17 cellular contexts compared by ENCODE assay signal in the genomic region with DNA sequence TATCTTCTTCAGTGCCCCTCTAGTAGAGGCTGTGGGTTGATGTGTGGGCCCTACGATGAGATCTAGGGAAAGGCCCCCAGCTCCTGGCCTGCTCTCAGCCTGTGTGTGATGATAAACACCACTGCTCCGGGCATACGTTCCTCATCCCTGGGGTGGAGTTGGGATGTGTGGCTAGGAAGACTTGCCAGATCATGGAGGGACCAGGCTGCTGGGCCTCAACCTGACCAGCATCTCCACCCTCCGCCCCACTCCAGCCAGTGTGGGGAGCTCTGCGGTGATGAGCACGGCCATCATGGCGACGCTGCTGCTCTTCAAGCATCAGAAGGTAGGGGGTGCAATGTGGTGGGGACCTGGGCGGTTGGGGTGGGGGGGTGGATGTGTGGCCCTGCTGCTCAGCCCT.
DNase-seq lines count a peak whose midpoint lies in the region; ATAC-seq, FAIRE-seq and TF ChIP-seq lines count a peak whose summit lies in the region.
"Had no signal": no experiment of that assay in that cellular context is flagged by ENCODE, and none has a peak within 500 bp of the region (broad histone marks: within the 10 kb centered on the region; RNA-seq: fewer than 3 reads in every experiment).

No MANE protein-coding gene starts in this region.

- TF ChIP-seq POLR2A in HepG2 (IDR thresholded peaks at IDR 0.05; ENCODE audit: insufficient read depth in 1 of 2, low read depth in 2 of 2, low read length in 2 of 2) (no peak), right lobe of liver (IDR thresholded peaks at IDR 0.05) (no peak)

- no peaks in the 10 kb centered on the region for H3K36me3 ChIP-seq in SK-N-SH (replicated peaks in 1 of 2; ENCODE audit: control insufficient read depth in 1 of 2, insufficient read depth in 2 of 2, low read length in 1 of 2)
- H3K36me3 ChIP-seq in HepG2 (replicated peaks in 1 of 2; ENCODE audit: control insufficient read depth in 1 of 2, insufficient read depth in 2 of 2, low read length in 2 of 2) = no peaks in the 10 kb centered on the region
- no peaks in the 10 kb centered on the region for H3K36me3 ChIP-seq in right lobe of liver
- no peaks in the 10 kb centered on the region for H3K36me3 ChIP-seq in kidney (ENCODE audit: control insufficient read depth in 1 of 2, insufficient read depth in 2 of 2, low read length in 2 of 2)
- H3K36me3 ChIP-seq: BLaER1, HAP-1 had no signal

- H3K9me2 ChIP-seq in SK-N-SH = no peaks in the 10 kb centered on the region

- no peak overlapping the region for H3K4me2 ChIP-seq in SK-N-SH
- H3K4me2 ChIP-seq in HepG2 (ENCODE audit: low read depth, low read length) = no peak overlapping the region
- H3K4me2 ChIP-seq: A549, BLaER1 had no signal

- H3K4me3 ChIP-seq in SK-N-SH (ENCODE audit: low read depth in 2 of 2, low read length in 1 of 2) (no peak overlapping the region), HepG2 (replicated peaks in 1 of 3; ENCODE audit: insufficient read depth in 1 of 3, low read depth in 2 of 3, low read length in 3 of 3) (no peak overlapping the region), right lobe of liver (no peak overlapping the region), kidney (ENCODE audit: low read length in 2 of 2) (no peak overlapping the region)
- H3K4me3 ChIP-seq: A549, BLaER1, GM23248, HAP-1 had no signal

- in situ Hi-C loops in HepG2 (cut with HindIII; ENCODE audit: extremely low pct_ligation_motif_present, low pct_unique_long_range_greater_than_20kb) = no loop called here
- in situ Hi-C loops in GM13977 (cut with MboI; ENCODE audit: low pct_unique_long_range_greater_than_20kb, low sequenced_read_pairs, unreplicated experiment) = no loop called here

- no peaks in the 10 kb centered on the region for H3F3A ChIP-seq in SK-N-SH (replicated peaks; ENCODE audit: insufficient read depth)

- H3K79me2 ChIP-seq in SK-N-SH (ENCODE audit: insufficient read depth) = no peaks in the 10 kb centered on the region
- H3K79me2 ChIP-seq in HepG2 (ENCODE audit: insufficient read depth, low read length) = no peaks in the 10 kb centered on the region

- TF ChIP-seq EP300 in SK-N-SH (IDR thresholded peaks at IDR 0.05; ENCODE audit: borderline replicate concordance in 1 of 2, low read depth in 1 of 2, low read length in 1 of 2) (no peak), HepG2 (IDR thresholded peaks at IDR 0.05; ENCODE audit: low read depth in 2 of 2, low read length in 2 of 2) (no peak), HepG2 (CRISPR knock-in tag; IDR thresholded peaks at IDR 0.05; ENCODE audit: borderline replicate concordance) (no peak)

- H3K9me3 ChIP-seq in SK-N-SH (no peaks in the 10 kb centered on the region), HepG2 (ENCODE audit: low read length) (no peaks in the 10 kb centered on the region), right lobe of liver (no peaks in the 10 kb centered on the region), kidney (ENCODE audit: control insufficient read depth in 1 of 2, low read length in 2 of 2) (no peaks in the 10 kb centered on the region)
- H3K9me3 ChIP-seq: A549, BLaER1, HAP-1 had no signal

- no peak overlapping the region for H2AFZ ChIP-seq in SK-N-SH (ENCODE audit: low read depth)
- no peak overlapping the region for H2AFZ ChIP-seq in HepG2 (ENCODE audit: low read length)
- H2AFZ ChIP-seq: GM23248 had no signal

- DNase-seq in SK-N-SH (peak; percentile 1), HepG2 (ENCODE audit: low spot score) (no peak), right lobe of liver (no peak), kidney (peak; percentile 50), NCI-H1436 treated with DMSO at 0.1 percent for 48 hours (lab: John Stamatoyannopoulos, UW) (no peak), GM13977 (ENCODE audit: low spot score) (no peak)
- no peak for DNase-seq in activated CD4-positive, CD25-positive, alpha-beta regulatory T cell (lab: John Stamatoyannopoulos, UW)
- DNase-seq: AML-193, DMS79 treated with DMSO at 0.1 percent for 48 hours, GF-D8 had no signal

- H3K4me1 ChIP-seq in SK-N-SH (ENCODE audit: control insufficient read depth in 1 of 2, insufficient read depth in 2 of 2, low read depth in 1 of 2, low read length in 1 of 2) (no peaks in the 10 kb centered on the region), HepG2 (ENCODE audit: insufficient read depth, low read length) (no peaks in the 10 kb centered on the region), right lobe of liver (no peaks in the 10 kb centered on the region), kidney (ENCODE audit: control insufficient read depth in 1 of 2, insufficient read depth in 1 of 2, low read depth in 1 of 2, low read length in 2 of 2) (no peaks in the 10 kb centered on the region)
- H3K4me1 ChIP-seq: A549, BLaER1, HAP-1 had no signal

- CTCF ChIA-PET in SK-N-SH (lab: Yijun Ruan, JAX) (no interaction called here), HepG2 (lab: Yijun Ruan, JAX; ENCODE audit: low intra/inter-chr PET ratio, low total read pairs) (no interaction called here)

- H3K27me3 ChIP-seq in SK-N-SH (ENCODE audit: insufficient read depth) = no peaks in the 10 kb centered on the region
- no peaks in the 10 kb centered on the region for H3K27me3 ChIP-seq in HepG2 (ENCODE audit: control insufficient read depth in 1 of 2, insufficient read depth in 2 of 2, low read length in 2 of 2)
- no peaks in the 10 kb centered on the region for H3K27me3 ChIP-seq in right lobe of liver
- H3K27me3 ChIP-seq: BLaER1 had no signal

- H3K9ac ChIP-seq in SK-N-SH (no peak overlapping the region), HepG2 (ENCODE audit: insufficient read depth, low read depth, low read length) (no peak overlapping the region), kidney (ENCODE audit: low read length in 2 of 2) (no peak overlapping the region)
- H3K9ac ChIP-seq: BLaER1, GM23248 had no signal

- H3K27ac ChIP-seq in SK-N-SH (ENCODE audit: low read depth in 2 of 2, low read length in 1 of 2) = no peak overlapping the region
- no peak overlapping the region for H3K27ac ChIP-seq in HepG2 (ENCODE audit: extremely low read length, insufficient read depth, low read length)
- no peak overlapping the region for H3K27ac ChIP-seq in right lobe of liver
- H3K27ac ChIP-seq in kidney (ENCODE audit: low read depth in 2 of 2, low read length in 2 of 2) = no peak overlapping the region
- H3K27ac ChIP-seq: 22Rv1, A549, BLaER1, GM23248 had no signal

- intact Hi-C loops in HepG2 (cut with micrococcal nuclease; ENCODE audit: unreplicated experiment) (no loop called here), right lobe of liver (cut with DNase I) (no loop called here), kidney (cut with DNase I) (no loop called here)

- TF ChIP-seq CTCF in SK-N-SH (IDR thresholded peaks at IDR 0.05) (no peak), HepG2 (CRISPR knock-in tag; IDR thresholded peaks at IDR 0.05) (no peak), right lobe of liver (IDR thresholded peaks at IDR 0.05) (no peak), kidney (IDR thresholded peaks at IDR 0.05; ENCODE audit: borderline replicate concordance, extremely low read depth, insufficient read depth) (no peak), GM13977 (IDR thresholded peaks at IDR 0.05; ENCODE audit: extremely low read depth, insufficient read depth, missing control alignments) (no peak)

- H4K20me1 ChIP-seq in SK-N-SH (ENCODE audit: insufficient read depth) = no peaks in the 10 kb centered on the region
- no peaks in the 10 kb centered on the region for H4K20me1 ChIP-seq in HepG2 (ENCODE audit: insufficient read depth, low read length)
- H4K20me1 ChIP-seq: BLaER1 had no signal

- FAIRE-seq in HepG2 (lab: Jason Lieb, UNC) = no peak
- FAIRE-seq in kidney (lab: Jason Lieb, UNC) = no peak
- FAIRE-seq: A549, GM18507 had no signal

- 73% methylated on average over 3 of the region's 9 CpGs for WGBS in SK-N-SH (ENCODE audit: low lambda C conversion rate)
- WGBS in HepG2 (ENCODE audit: low lambda C conversion rate) = 61% methylated on average over 8 of the region's 9 CpGs
- 97% methylated on average over 6 of the region's 9 CpGs for WGBS in right lobe of liver (ENCODE audit: insufficient coverage, low coverage, low lambda C conversion rate, missing lambda C conversion rate)

- POLR2A ChIA-PET in SK-N-SH (lab: Yijun Ruan, JAX) = no interaction called here
- POLR2A ChIA-PET in HepG2 (lab: Yijun Ruan, JAX) = no interaction called here

- no peak for ATAC-seq in SK-N-SH treated with all-trans-retinoic acid at 6 μM for 48 hours
- peak; percentile 10; the same call in 2 of the 3 replicates for ATAC-seq in HepG2
- no peak for ATAC-seq in right lobe of liver
- ATAC-seq: A549 had no signal

- no peak for TF ChIP-seq RAD21 in SK-N-SH (IDR thresholded peaks at IDR 0.05; ENCODE audit: low read length)
- TF ChIP-seq RAD21 in HepG2 (CRISPR knock-in tag; IDR thresholded peaks at IDR 0.05) = no peak

- no TSS peak for BruUV-seq in HepG2 (replicated peaks; lab: Mats Ljungman, UMichigan)

TF ChIP-seq in SK-N-SH, 30 proteins besides CTCF, POLR2A, EP300 and RAD21:
- TF ChIP-seq SIN3A (IDR thresholded peaks at IDR 0.05; ENCODE audit: borderline replicate concordance, low read depth, low read length) (no peak), RFX5 (IDR thresholded peaks at IDR 0.05; ENCODE audit: low read length) (no peak), TCF12 (IDR thresholded peaks at IDR 0.05) (no peak), RCOR1 (IDR thresholded peaks at IDR 0.05; ENCODE audit: low read length) (no peak), NRF1 (IDR thresholded peaks at IDR 0.05; ENCODE audit: low read depth, low read length) (no peak)

TF ChIP-seq in SK-N-SH treated with all-trans-retinoic acid at 6 μM for 48 hours, 23 proteins besides CTCF, POLR2A, EP300 and RAD21 (continues in another document):
- TF ChIP-seq ARNTL (CRISPR knock-in tag; IDR thresholded peaks at IDR 0.05; ENCODE audit: borderline replicate concordance, low read depth) (no peak), PPARA (CRISPR knock-in tag; IDR thresholded peaks at IDR 0.05; ENCODE audit: borderline replicate concordance) (no peak), ZC3H10 (CRISPR knock-in tag; IDR thresholded peaks at IDR 0.05) (no peak), OSR1 (CRISPR knock-in tag; IDR thresholded peaks at IDR 0.05) (no peak), SNAI2 (CRISPR knock-in tag; IDR thresholded peaks at IDR 0.05) (no peak), ZNF8 (CRISPR knock-in tag; IDR thresholded peaks at IDR 0.05) (no peak), GLIS3 (CRISPR knock-in tag; IDR thresholded peaks at IDR 0.05) (no peak)

TF ChIP-seq in HepG2, 621 proteins besides CTCF, POLR2A, EP300 and RAD21 (continues in another document):
- TF ChIP-seq FOSL1 (CRISPR knock-in tag; IDR thresholded peaks at IDR 0.05; ENCODE audit: borderline replicate concordance) (no peak), CAMTA2 (CRISPR knock-in tag; IDR thresholded peaks at IDR 0.05; ENCODE audit: borderline replicate concordance) (no peak), RBAK (CRISPR knock-in tag; IDR thresholded peaks at IDR 0.05) (no peak), FOXC1 (CRISPR knock-in tag; IDR thresholded peaks at IDR 0.05; ENCODE audit: borderline replicate concordance) (no peak), KLF11 (CRISPR knock-in tag; IDR thresholded peaks at IDR 0.05) (no peak), ZNF790 (CRISPR knock-in tag; IDR thresholded peaks at IDR 0.05; ENCODE audit: borderline replicate concordance) (no peak), MED1 (CRISPR knock-in tag; IDR thresholded peaks at IDR 0.05) (no peak), HDAC6 (IDR thresholded peaks at IDR 0.05; ENCODE audit: low read depth, low read length) (no peak)

Comparison
In these comparisons a context has a peak if more than half of its experiments do, and no peak if none do; other contexts are left out.
1. DNase-seq: peak in SK-N-SH (single experiment) and kidney (single experiment); none in HepG2 (single experiment), right lobe of liver (0 of 3), NCI-H1436 treated with DMSO at 0.1 percent for 48 hours (single experiment), GM13977 (single experiment) and activated CD4-positive, CD25-positive, alpha-beta regulatory T cell (0 of 4).